Comparison of ENCODE assay signal across 13 cellular contexts in genomic region chr4:137529432-137529831, GRCh38. TPM values are rescaled to one million over a fixed set of nuclear protein-coding genes. Genes with fewer than 3 reads are reported as not detected.
DNase-seq lines count a peak whose midpoint lies in the region; ATAC-seq, FAIRE-seq and TF ChIP-seq lines count a peak whose summit lies in the region.
"Had no signal": no experiment of that assay in that cellular context is flagged by ENCODE, and none has a peak within 500 bp of the region (broad histone marks: within the 10 kb centered on the region; RNA-seq: fewer than 3 reads in every experiment).

No MANE protein-coding gene starts in this region.

- H3K4me3 ChIP-seq in liver (ENCODE audit: low read depth in 1 of 3, low read length in 3 of 3) (peak overlapping the region in 2 of 3 donors; percentile 20 to 30), HepG2 (replicated peaks in 1 of 3; ENCODE audit: insufficient read depth in 1 of 3, low read depth in 2 of 3, low read length in 3 of 3) (no peak overlapping the region), fibroblast of villous mesenchyme (ENCODE audit: low read depth, low read length) (peak overlapping the region; percentile 76), trophoblast cell (ENCODE audit: low read depth, low read length) (peak overlapping the region; percentile 47)

- TF ChIP-seq CTCF in liver (IDR thresholded peaks at IDR 0.05; ENCODE audit: low read depth, low read length, missing input control) (no peak), HepG2 (CRISPR knock-in tag; IDR thresholded peaks at IDR 0.05) (no peak), fibroblast of villous mesenchyme (IDR thresholded peaks at IDR 0.05; ENCODE audit: insufficient read depth, low read depth, low read length) (no peak), GM13976 (IDR thresholded peaks at IDR 0.05; ENCODE audit: borderline replicate concordance, control extremely low read depth, extremely low read depth, insufficient read depth, missing control alignments) (no peak)

- H3K79me2 ChIP-seq in HepG2 (ENCODE audit: insufficient read depth, low read length) (no peaks in the 10 kb centered on the region), trophoblast cell (ENCODE audit: control insufficient read depth, insufficient read depth, low read length, poor library complexity) (peaks cover 8% of the 10 kb centered on the region)

- no peak overlapping the region for H2BK12ac ChIP-seq in trophoblast cell (ENCODE audit: low read length)

- peaks cover 0 to 2% (median 0%) of the 10 kb centered on the region in 4 donors for H3K27me3 ChIP-seq in liver (ENCODE audit: control insufficient read depth in 4 of 4, insufficient read depth in 4 of 4, low read length in 3 of 4)
- H3K27me3 ChIP-seq in HepG2 (ENCODE audit: control insufficient read depth in 1 of 2, insufficient read depth in 2 of 2, low read length in 2 of 2), result peaks cover 0 to 3% of the 10 kb centered on the region in 2 experiments; a peak in 1 of 5 replicates
- H3K27me3 ChIP-seq in trophoblast cell (ENCODE audit: insufficient read depth, low read length), result no peaks in the 10 kb centered on the region

- peaks cover 10% of the 10 kb centered on the region for H3K79me1 ChIP-seq in trophoblast cell (ENCODE audit: low read length)

- TF ChIP-seq EP300 in HepG2 (IDR thresholded peaks at IDR 0.05; ENCODE audit: low read depth in 2 of 2, low read length in 2 of 2) (no peak), HepG2 (CRISPR knock-in tag; IDR thresholded peaks at IDR 0.05; ENCODE audit: borderline replicate concordance) (no peak)

- H3K14ac ChIP-seq in trophoblast cell (ENCODE audit: low read length), result no peak overlapping the region

- H2BK120ac ChIP-seq in trophoblast cell (ENCODE audit: insufficient read depth, low read length, poor library complexity), result no peak overlapping the region

- DNase-seq in HepG2 (ENCODE audit: low spot score) (no peak), fibroblast of villous mesenchyme (ENCODE audit: low read depth) (no peak), trophoblast cell (no peak), GM13976 (ENCODE audit: low spot score) (no peak), hypothalamus (lab: John Stamatoyannopoulos, UW) (no peak), D341Med (ENCODE audit: low spot score) (no peak)
- DNase-seq: activated CD4-positive, alpha-beta T cell treated with anti-CD3 and anti-CD28 coated beads, Interleukin-2, amount 10 ng/mL, durations not matched to agents 7 days and 5 days; activated naive CD4-positive, alpha-beta T cell; NCI-H446 treated with DMSO at 0.1 percent for 48 hours had no signal

- 66% methylated on average over 5 of the region's 5 CpGs for WGBS in liver
- 19% methylated on average over 5 of the region's 5 CpGs for WGBS in HepG2 (ENCODE audit: low lambda C conversion rate)
- no CpG with 5 or more reads among the region's 5 CpGs for WGBS in trophoblast cell (ENCODE audit: extremely low coverage, insufficient coverage, insufficient read length)

- BruUV-seq in HepG2 (replicated peaks; lab: Mats Ljungman, UMichigan), result no TSS peak

- in situ Hi-C loops in HepG2 (cut with HindIII; ENCODE audit: extremely low pct_ligation_motif_present, low pct_unique_long_range_greater_than_20kb) (no loop called here), GM13976 (cut with MboI; ENCODE audit: low sequenced_read_pairs, unreplicated experiment) (no loop called here)

- no peak overlapping the region for H3K23ac ChIP-seq in trophoblast cell (ENCODE audit: low read length)

- peaks cover 0 to 4% (median 0%) of the 10 kb centered on the region in 4 donors for H3K4me1 ChIP-seq in liver (ENCODE audit: control insufficient read depth in 4 of 4, insufficient read depth in 4 of 4, low read length in 3 of 4)
- H3K4me1 ChIP-seq in HepG2 (ENCODE audit: insufficient read depth, low read length), result no peaks in the 10 kb centered on the region
- peaks cover 5 to 11% of the 10 kb centered on the region in 2 experiments for H3K4me1 ChIP-seq in trophoblast cell (ENCODE audit: control insufficient read depth in 1 of 2, insufficient read depth in 2 of 2, low read length in 2 of 2)

- no peak overlapping the region for H2AFZ ChIP-seq in HepG2 (ENCODE audit: low read length)
- H2AFZ ChIP-seq in trophoblast cell (ENCODE audit: insufficient read depth, low read length, poor library complexity), result no peak overlapping the region

- H4K8ac ChIP-seq in trophoblast cell (ENCODE audit: low read depth, low read length), result no peak overlapping the region

- no peaks in the 10 kb centered on the region for H4K20me1 ChIP-seq in HepG2 (ENCODE audit: insufficient read depth, low read length)

- H4K91ac ChIP-seq in trophoblast cell (ENCODE audit: low read depth, low read length), result no peak overlapping the region

- no peak overlapping the region for H3K4me2 ChIP-seq in HepG2 (ENCODE audit: low read depth, low read length)
- peak overlapping the region; percentile 67 for H3K4me2 ChIP-seq in trophoblast cell (ENCODE audit: low read length)

- H3K36me3 ChIP-seq in liver (ENCODE audit: control insufficient read depth in 4 of 4, insufficient read depth in 3 of 4, low read depth in 1 of 4, low read length in 3 of 4) (no peaks in the 10 kb centered on the region), HepG2 (replicated peaks in 1 of 2; ENCODE audit: control insufficient read depth in 1 of 2, insufficient read depth in 2 of 2, low read length in 2 of 2) (no peaks in the 10 kb centered on the region), trophoblast cell (ENCODE audit: control insufficient read depth in 1 of 2, insufficient read depth in 2 of 2, low read length in 2 of 2) (peaks cover 3 to 12% of the 10 kb centered on the region in 2 experiments)
- H3K36me3 ChIP-seq: neutrophil had no signal

- no peak overlapping the region for H2BK5ac ChIP-seq in trophoblast cell (ENCODE audit: low read depth, low read length, poor library complexity)

- H3K27ac ChIP-seq in liver (ENCODE audit: low read depth in 1 of 2, low read length in 2 of 2) (no peak overlapping the region), HepG2 (ENCODE audit: extremely low read length, insufficient read depth, low read length) (no peak overlapping the region), trophoblast cell (ENCODE audit: low read depth, low read length) (no peak overlapping the region)
- H3K27ac ChIP-seq: neutrophil had no signal

- H3K9me3 ChIP-seq in liver (ENCODE audit: control insufficient read depth in 4 of 4, low read length in 3 of 4) (peaks cover 0 to 3% (median 0%) of the 10 kb centered on the region in 4 donors), HepG2 (ENCODE audit: low read length) (no peaks in the 10 kb centered on the region), trophoblast cell (ENCODE audit: insufficient read depth, low read depth, low read length) (no peaks in the 10 kb centered on the region)
- H3K9me3 ChIP-seq: neutrophil had no signal

- no peak overlapping the region for H4K12ac ChIP-seq in trophoblast cell (ENCODE audit: low read depth, low read length)

- no peak for TF ChIP-seq POLR2A in HepG2 (IDR thresholded peaks at IDR 0.05; ENCODE audit: insufficient read depth in 1 of 2, low read depth in 2 of 2, low read length in 2 of 2)

- no peak for FAIRE-seq in HepG2 (lab: Jason Lieb, UNC)

- ATAC-seq in HepG2, result no peak
- no peak for ATAC-seq in HG03135 (IDR thresholded peaks at IDR 0.05; ENCODE audit: unreplicated experiment)
- ATAC-seq: HCT116 had no signal

- no peak overlapping the region for H3K18ac ChIP-seq in trophoblast cell (ENCODE audit: low read length)

- H3K9ac ChIP-seq in liver (ENCODE audit: low read depth in 1 of 2, low read length in 2 of 2) (no peak overlapping the region), HepG2 (ENCODE audit: insufficient read depth, low read depth, low read length) (no peak overlapping the region), trophoblast cell (ENCODE audit: low read length) (no peak overlapping the region)

- H2AK5ac ChIP-seq in trophoblast cell (ENCODE audit: low read length), result no peak overlapping the region

- TF ChIP-seq RAD21 in liver (IDR thresholded peaks at IDR 0.05) (no peak), HepG2 (CRISPR knock-in tag; IDR thresholded peaks at IDR 0.05) (no peak)

- peak overlapping the region; percentile 19 for H3K4ac ChIP-seq in trophoblast cell (ENCODE audit: low read depth, low read length)

- CTCF ChIA-PET in HepG2 (lab: Yijun Ruan, JAX; ENCODE audit: low intra/inter-chr PET ratio, low total read pairs), result no interaction called here

- POLR2A ChIA-PET in HepG2 (lab: Yijun Ruan, JAX), result no interaction called here

- intact Hi-C loops in HepG2 (cut with micrococcal nuclease; ENCODE audit: unreplicated experiment), result no loop called here

TF ChIP-seq in liver, 16 proteins besides CTCF, POLR2A, EP300 and RAD21 (continues in another document):
- TF ChIP-seq JUND (IDR thresholded peaks at IDR 0.05) (no peak), TAF1 (conservative IDR thresholded peaks at IDR 0.05) (no peak), NR2F2 (IDR thresholded peaks at IDR 0.05) (no peak), YY1 (IDR thresholded peaks at IDR 0.05) (no peak)

TF ChIP-seq in HepG2, 621 proteins besides CTCF, POLR2A, EP300 and RAD21 (continues in another document):
- TF ChIP-seq ZNF121 (CRISPR knock-in tag; IDR thresholded peaks at IDR 0.05), result no peak
- no peak for TF ChIP-seq ZNF781 (CRISPR knock-in tag; IDR thresholded peaks at IDR 0.05; ENCODE audit: borderline replicate concordance, not compliant biosample characterization)

RNA-seq across cellular contexts. Expression of gene PCDH18, which starts 2.9 kb away (rescaled TPM):
- total RNA-seq in liver (1 to 10 TPM; 3.6 to 7.7 TPM), HepG2 (2016; rRNA removed; fragmentation: Illumina TruSeq; extraction: Trizol) (not detected in 2 replicates), fibroblast of villous mesenchyme (181 and 278 TPM in 2 replicates)
- polyA plus RNA-seq in liver (under 1 TPM; 0.89 to 0.90 TPM), HepG2 (2011; rRNA removed) (not detected in 2 replicates)
- total RNA-seq in HepG2 (2016; cell fraction: cytosol; rRNA removed; fragmentation: Illumina TruSeq; extraction: Trizol; ENCODE audit: low read depth), result not detected in 2 replicates
- total RNA-seq in HepG2 (2016; cell fraction: insoluble cytoplasmic fraction; rRNA removed; fragmentation: Illumina TruSeq; extraction: Trizol), result not detected in 2 replicates
- not detected in 2 replicates for total RNA-seq in HepG2 (2016; cell fraction: membrane; rRNA removed; fragmentation: Illumina TruSeq; extraction: Trizol)
- not detected in 2 replicates for total RNA-seq in HepG2 (2016; cell fraction: nucleus; rRNA removed; fragmentation: Illumina TruSeq; extraction: Trizol)
- not detected in 2 replicates for polyA plus RNA-seq in HepG2 (2011; cell fraction: cytosol; rRNA removed)
- not detected in 2 replicates for polyA plus RNA-seq in HepG2 (2011; cell fraction: nucleus; rRNA removed)
- polyA plus RNA-seq in HepG2 (2012), result not detected in 2 replicates
- polyA plus RNA-seq in HepG2 (2016; cell fraction: cytosol; fragmentation: Illumina TruSeq; extraction: Trizol; ENCODE audit: low read depth), result not detected in 2 replicates
- polyA plus RNA-seq in HepG2 (2016; cell fraction: insoluble cytoplasmic fraction; fragmentation: Illumina TruSeq; extraction: Trizol; ENCODE audit: low read depth), result not detected in 2 replicates
- not detected in 2 replicates for polyA plus RNA-seq in HepG2 (2016; cell fraction: membrane; fragmentation: Illumina TruSeq; extraction: Trizol; ENCODE audit: low read depth)
- polyA plus RNA-seq in HepG2 (2016; cell fraction: nucleus; fragmentation: Illumina TruSeq; extraction: Trizol; ENCODE audit: insufficient read depth, low read depth), result not detected in 2 replicates
- polyA minus RNA-seq in HepG2 (2011; rRNA and poly(A)+ RNA removed; ENCODE audit: low replicate concordance), result not detected in 2 replicates
- not detected in 2 replicates for polyA minus RNA-seq in HepG2 (2011; cell fraction: cytosol; rRNA and poly(A)+ RNA removed)
- not detected in 2 replicates for polyA minus RNA-seq in HepG2 (2011; cell fraction: nucleus; rRNA and poly(A)+ RNA removed)
- polyA plus RNA-seq in trophoblast cell (2013), result 24.3 and 26.5 TPM in 2 replicates

Comparison
In these comparisons a context has a peak if more than half of its experiments do, and no peak if none do; other contexts are left out.
1. H3K4me3 ChIP-seq: peak in liver (2 of 3), fibroblast of villous mesenchyme (single experiment) and trophoblast cell (single experiment); none in HepG2 (0 of 3).
2. RNA of gene PCDH18, which starts 2.9 kb away (total RNA-seq): 181 to 278 TPM in fibroblast of villous mesenchyme; 3.6 to 7.7 TPM in liver and not detected in HepG2; every median in the first group is over 10 times any median in the second.